Comparison of ENCODE assay signal across 9 cellular contexts in genomic region chr18:23943104-23943503, GRCh38.
DNase-seq lines count a peak whose midpoint lies in the region; ATAC-seq lines count a peak whose summit lies in the region.
"Had no signal": no experiment of that assay in that cellular context is flagged by ENCODE, and none has a peak within 500 bp of the region (broad histone marks: within the 10 kb centered on the region; RNA-seq: fewer than 3 reads in every experiment).

No MANE protein-coding gene starts in this region.

- H3K4me1 ChIP-seq in effector memory CD4-positive, alpha-beta T cell (ENCODE audit: control insufficient read depth, insufficient read depth, low read length, poor library complexity, severe bottlenecking), result peaks cover 8% of the 10 kb centered on the region
- peaks cover 1% of the 10 kb centered on the region for H3K4me1 ChIP-seq in mesendoderm (ENCODE audit: control insufficient read depth, low read depth, low read length)

- ATAC-seq in GM18499 (IDR thresholded peaks at IDR 0.05; ENCODE audit: insufficient read depth, unreplicated experiment), result peak; percentile 74
- peak; percentile 62 for ATAC-seq in GM21423 (IDR thresholded peaks at IDR 0.05; ENCODE audit: unreplicated experiment)
- peak; percentile 52 for ATAC-seq in HG03378 (IDR thresholded peaks at IDR 0.05; ENCODE audit: unreplicated experiment)

- H4K8ac ChIP-seq in mesendoderm (ENCODE audit: low read depth, low read length), result no peak overlapping the region

- no peaks in the 10 kb centered on the region for H3K79me1 ChIP-seq in mesendoderm (ENCODE audit: low read length)

- no peak overlapping the region for H2BK15ac ChIP-seq in mesendoderm (replicated peaks; ENCODE audit: low read depth)

- H2AK5ac ChIP-seq in mesendoderm (ENCODE audit: low read length), result no peak overlapping the region

- no peak overlapping the region for H3K9ac ChIP-seq in mesendoderm (ENCODE audit: low read length)

- WGBS in mesendoderm (ENCODE audit: extremely low coverage, insufficient coverage, low lambda C conversion rate), result no CpG with 5 or more reads among the region's 6 CpGs

- H3K79me2 ChIP-seq in mesendoderm (ENCODE audit: control insufficient read depth, insufficient read depth, low read length), result no peaks in the 10 kb centered on the region

- no peak overlapping the region for H3K27ac ChIP-seq in effector memory CD4-positive, alpha-beta T cell (ENCODE audit: insufficient read depth, low read length, poor library complexity, severe bottlenecking)
- no peak overlapping the region for H3K27ac ChIP-seq in mesendoderm (ENCODE audit: low read depth, low read length)

- no peak overlapping the region for H3K23ac ChIP-seq in mesendoderm (ENCODE audit: low read length)

- H3K4me3 ChIP-seq in effector memory CD4-positive, alpha-beta T cell (ENCODE audit: insufficient read depth, low read depth, low read length, poor library complexity, severe bottlenecking), result peak overlapping the region; percentile 5
- H3K4me3 ChIP-seq in mesendoderm (ENCODE audit: low read length), result no peak overlapping the region

- H3K18ac ChIP-seq in mesendoderm (ENCODE audit: low read length), result no peak overlapping the region

- no peak for DNase-seq in effector memory CD4-positive, alpha-beta T cell
- DNase-seq in NCI-H2081 (lab: John Stamatoyannopoulos, UW), result no peak
- DNase-seq in LoVo (ENCODE audit: low spot score), result no peak
- no peak for DNase-seq in mesendoderm
- DNase-seq in NCI-H524 treated with DMSO at 0.1 percent for 48 hours (lab: John Stamatoyannopoulos, UW), result no peak
- DNase-seq: mesenchymal stem cell had no signal

- H3K4me2 ChIP-seq in mesendoderm (ENCODE audit: low read length), result no peak overlapping the region

- H3K9me3 ChIP-seq in effector memory CD4-positive, alpha-beta T cell (ENCODE audit: control insufficient read depth, low read length), result no peaks in the 10 kb centered on the region

- H2BK120ac ChIP-seq in mesendoderm (ENCODE audit: low read depth, low read length), result no peak overlapping the region

- no peaks in the 10 kb centered on the region for H3K36me3 ChIP-seq in effector memory CD4-positive, alpha-beta T cell (ENCODE audit: control insufficient read depth, insufficient read depth, low read length)
- no peaks in the 10 kb centered on the region for H3K36me3 ChIP-seq in mesendoderm (ENCODE audit: control insufficient read depth, insufficient read depth, low read length)

- no peak overlapping the region for H2BK5ac ChIP-seq in mesendoderm (ENCODE audit: low read length)

- no peak overlapping the region for H3K56ac ChIP-seq in mesendoderm (ENCODE audit: low read length)

- no peaks in the 10 kb centered on the region for H3K27me3 ChIP-seq in effector memory CD4-positive, alpha-beta T cell (replicated peaks; ENCODE audit: control insufficient read depth, insufficient read depth, low read length, poor library complexity, severe bottlenecking)
- no peaks in the 10 kb centered on the region for H3K27me3 ChIP-seq in mesendoderm (ENCODE audit: insufficient read depth, low read length, poor library complexity)

- H3K4ac ChIP-seq in mesendoderm (ENCODE audit: low read depth, low read length), result no peak overlapping the region

- H4K5ac ChIP-seq in mesendoderm (ENCODE audit: low read length), result no peak overlapping the region
